8 cellular contexts compared by ENCODE assay signal in genomic region chr3:42501681-42502428, GRCh38. TPM values are rescaled to one million over a fixed set of nuclear protein-coding genes. Genes with fewer than 3 reads are reported as not detected.
DNase-seq lines count a peak whose midpoint lies in the region; TF ChIP-seq lines count a peak whose summit lies in the region.

No MANE protein-coding gene starts in this region.

- TF ChIP-seq CTCF in HFFc6 (IDR thresholded peaks at IDR 0.05) (peak; percentile 62), fibroblast of villous mesenchyme (IDR thresholded peaks at IDR 0.05; ENCODE audit: insufficient read depth, low read depth, low read length) (peak; percentile 47), neural progenitor cell (IDR thresholded peaks at IDR 0.05) (peak; percentile 56), testis (IDR thresholded peaks at IDR 0.05) (peak in 1 of 3 experiments; percentile 29)

- H3K4me1 Mint-ChIP-seq in HFFc6 (ENCODE audit: low read depth) (peaks cover 19% of the 10 kb centered on the region), neural progenitor cell (peaks cover 25% of the 10 kb centered on the region)

- no peaks in the 10 kb centered on the region for H3K36me3 Mint-ChIP-seq in HFFc6 (ENCODE audit: low read depth)
- H3K36me3 Mint-ChIP-seq in neural progenitor cell, result no peaks in the 10 kb centered on the region

- H3K27me3 ChIP-seq in neural progenitor cell, result peaks cover 70% of the 10 kb centered on the region
- H3K27me3 ChIP-seq in testis, result no peaks in the 10 kb centered on the region

- no peak overlapping the region for H3K27ac Mint-ChIP-seq in HFFc6
- no peak overlapping the region for H3K27ac Mint-ChIP-seq in neural progenitor cell

- H3K4me1 ChIP-seq in neural progenitor cell (peaks cover 6% of the 10 kb centered on the region), testis (peaks cover 19% of the 10 kb centered on the region)

- H3K36me3 ChIP-seq in neural progenitor cell (no peaks in the 10 kb centered on the region), testis (ENCODE audit: low read depth, missing control alignments) (no peaks in the 10 kb centered on the region)

- H2AFZ ChIP-seq in neural progenitor cell (replicated peaks), result peak overlapping the region; percentile 95

- intact Hi-C loops in testis (cut with DNase I; ENCODE audit: low total_unique reads), result no loop called here

- H4K20me1 ChIP-seq in neural progenitor cell (ENCODE audit: low read depth), result peaks cover 4% of the 10 kb centered on the region

- 1% methylated on average over 28 to 46 of the region's 46 CpGs for WGBS in testis, 2 donors

- H3K4me3 Mint-ChIP-seq in HFFc6 (peak overlapping the region; percentile 33; the same call in 1 of the 2 replicates), neural progenitor cell (peak overlapping the region; percentile 85)

- TF ChIP-seq POLR2A in testis (IDR thresholded peaks at IDR 0.05), result no peak

- peaks cover 6% of the 10 kb centered on the region for H3F3A ChIP-seq in neural progenitor cell (ENCODE audit: low read depth)

- no peaks in the 10 kb centered on the region for H3K9me3 ChIP-seq in neural progenitor cell (ENCODE audit: low read depth)
- H3K9me3 ChIP-seq in testis, result no peaks in the 10 kb centered on the region

- peak overlapping the region; percentile 96 for H3K4me2 ChIP-seq in neural progenitor cell

- H3K27me3 Mint-ChIP-seq in HFFc6 (ENCODE audit: insufficient read depth) (peaks cover 26% of the 10 kb centered on the region), neural progenitor cell (ENCODE audit: insufficient read depth, low read depth) (peaks cover 60% of the 10 kb centered on the region)

- H3K79me2 ChIP-seq in neural progenitor cell (ENCODE audit: low read depth), result no peaks in the 10 kb centered on the region

- DNase-seq in GM03348 (ENCODE audit: low spot score) (peak; percentile 69), HFFc6 (no peak), NOMO-1 treated with dmso at 0.1 percent for 144 hours (lab: John Stamatoyannopoulos, UW; ENCODE audit: unreplicated experiment) (peak; percentile 42), fibroblast of villous mesenchyme (ENCODE audit: low read depth) (peak; percentile 18), neural progenitor cell (ENCODE audit: low spot score) (peak; percentile 67), testis (peak; percentile 67), NCI-H446 treated with DMSO at 0.1 percent for 48 hours (lab: John Stamatoyannopoulos, UW) (no peak)
- peak; percentile 43 to 44 for DNase-seq in activated T-helper 1 cell treated with anti-CD3 and anti-CD28 coated beads, Interleukin-2, amount 50 U/mL, for 16 hours (ENCODE audit: low read depth in 1 of 2, low spot score in 1 of 2)

- H3K27ac ChIP-seq in neural progenitor cell (no peak overlapping the region), testis (no peak overlapping the region)

- H3K4me3 ChIP-seq in fibroblast of villous mesenchyme (ENCODE audit: low read depth, low read length) (peak overlapping the region; percentile 23), neural progenitor cell (peak overlapping the region; percentile 74), testis (peak overlapping the region; percentile 50 to 56)

- no peak overlapping the region for H3K9ac ChIP-seq in neural progenitor cell

- H3K9me3 Mint-ChIP-seq in HFFc6 (no peaks in the 10 kb centered on the region), neural progenitor cell (peaks cover 2% of the 10 kb centered on the region)

RNA-seq across cellular contexts. Expression of gene VIPR1, which starts 0.6 kb away (rescaled TPM):
- not detected for total RNA-seq in HFFc6 (2021; fragmentation: NEBNext Ultra II Directional; extraction: Animal tissue kit (Norgen Biotek cat#: 25700))
- total RNA-seq in fibroblast of villous mesenchyme (0.32 TPM in 1 of 2 replicates, not detected in the other), neural progenitor cell (ENCODE audit: low replicate concordance) (1.4 and 2.9 TPM in 2 replicates), testis (10 to 100 TPM in 1 of 2 donors, 1 to 10 TPM in 1; 4.6 to 10.2 TPM)
- polyA plus RNA-seq in testis (ENCODE audit: insufficient read depth, low read depth, low replicate concordance), result 3.4 TPM

Comparison
In these comparisons a context has a peak if more than half of its experiments do, and no peak if none do; other contexts are left out.
1. DNase-seq: peak in GM03348 (single experiment), NOMO-1 treated with dmso at 0.1 percent for 144 hours (single experiment), activated T-helper 1 cell treated with anti-CD3 and anti-CD28 coated beads, Interleukin-2, amount 50 U/mL, for 16 hours (2 of 2), fibroblast of villous mesenchyme (single experiment), neural progenitor cell (single experiment) and testis (single experiment); none in HFFc6 (single experiment) and NCI-H446 treated with DMSO at 0.1 percent for 48 hours (single experiment).
2. H3K4me3 ChIP-seq: peak in every context shown above with its lines; median percentile 74 in neural progenitor cell; 53 in testis; 23 in fibroblast of villous mesenchyme.